In genomic region chr10:131079314-131079713, GRCh38 we compare ENCODE assay signal across 21 cellular contexts.
DNase-seq lines count a peak whose midpoint lies in the region; ATAC-seq and TF ChIP-seq lines count a peak whose summit lies in the region.
"Had no signal": no experiment of that assay in that cellular context is flagged by ENCODE, and none has a peak within 500 bp of the region (broad histone marks: within the 10 kb centered on the region; RNA-seq: fewer than 3 reads in every experiment).

No MANE protein-coding gene starts in this region.

- intact Hi-C loops in Right ventricle myocardium inferior (cut with DNase I), result no loop called here
- intact Hi-C loops in sciatic nerve (cut with DNase I), result no loop called here

- ATAC-seq in Right ventricle myocardium inferior (no peak), sciatic nerve (no peak), GM18909 (IDR thresholded peaks at IDR 0.05; ENCODE audit: poor library complexity, unreplicated experiment) (no peak)
- ATAC-seq: GM12878, GM23338, HCT116 had no signal

- H3K27me3 ChIP-seq in right atrium auricular region, result no peaks in the 10 kb centered on the region
- no peaks in the 10 kb centered on the region for H3K27me3 ChIP-seq in HAP-1 (ENCODE audit: low read depth)
- H3K27me3 ChIP-seq: BE2C; BLaER1 treated with 17β-estradiol and CSF1 and Interleukin-3, amounts not matched to agents 10 nM and 100 nM had no signal

- no peak for TF ChIP-seq CTCF in right atrium auricular region (IDR thresholded peaks at IDR 0.05)

- H3K36me3 ChIP-seq in right atrium auricular region (no peaks in the 10 kb centered on the region), HAP-1 (replicated peaks) (no peaks in the 10 kb centered on the region)
- H3K36me3 ChIP-seq: BE2C; BLaER1 treated with 17β-estradiol and CSF1 and Interleukin-3, amounts not matched to agents 10 nM and 100 nM had no signal

- no peaks in the 10 kb centered on the region for H3K9me3 ChIP-seq in right atrium auricular region
- H3K9me3 ChIP-seq in HAP-1, result no peaks in the 10 kb centered on the region
- H3K9me3 ChIP-seq: BE2C; BLaER1 treated with 17β-estradiol and CSF1 and Interleukin-3, amounts not matched to agents 10 nM and 100 nM had no signal

- H3K4me1 ChIP-seq in right atrium auricular region (no peaks in the 10 kb centered on the region), HAP-1 (no peaks in the 10 kb centered on the region)
- H3K4me1 ChIP-seq: BE2C had no signal

- DNase-seq in Right ventricle myocardium inferior (ENCODE audit: missing footprints) (peak; percentile 8), right atrium auricular region (ENCODE audit: low spot score) (no peak), epidermal melanocyte (ENCODE audit: insufficient read length, low spot score) (peak; percentile 11), sciatic nerve (ENCODE audit: low spot score) (peak; percentile 17), NCI-H446 (lab: John Stamatoyannopoulos, UW) (no peak), HAP-1 (ENCODE audit: low spot score in 2 of 2) (no peak), dedifferentiated amniotic fluid mesenchymal stem cell (ENCODE audit: extremely low spot score) (no peak)
- DNase-seq: AML-193; BE2C; CD4-positive, alpha-beta T cell; CD8-positive, alpha-beta memory T cell; DMS 273 treated with DMSO at 0.1 percent for 48 hours; DMS79; EL; GDM1 had no signal

- H3K4me3 ChIP-seq in right atrium auricular region (no peak overlapping the region), HAP-1 (no peak overlapping the region)
- H3K4me3 ChIP-seq: BLaER1 treated with 17β-estradiol and CSF1 and Interleukin-3, amounts not matched to agents 10 nM and 100 nM; GM12878; GM23338 had no signal

- in situ Hi-C loops in HAP-1 (cut with MboI; ENCODE audit: low sequenced_read_pairs), result no loop called here

- H3K27ac ChIP-seq in right atrium auricular region, result no peak overlapping the region
- H3K27ac ChIP-seq: 22Rv1; BLaER1 treated with 17β-estradiol and CSF1 and Interleukin-3, amounts not matched to agents 10 nM and 100 nM had no signal

Comparison
In these comparisons a context has a peak if more than half of its experiments do, and no peak if none do; other contexts are left out.
1. DNase-seq: peak in Right ventricle myocardium inferior (single experiment), epidermal melanocyte (single experiment) and sciatic nerve (single experiment); none in right atrium auricular region (single experiment), NCI-H446 (0 of 2), HAP-1 (0 of 2) and dedifferentiated amniotic fluid mesenchymal stem cell (single experiment).